Comparison of ENCODE assay signal across 6 cellular contexts in the genomic region with DNA sequence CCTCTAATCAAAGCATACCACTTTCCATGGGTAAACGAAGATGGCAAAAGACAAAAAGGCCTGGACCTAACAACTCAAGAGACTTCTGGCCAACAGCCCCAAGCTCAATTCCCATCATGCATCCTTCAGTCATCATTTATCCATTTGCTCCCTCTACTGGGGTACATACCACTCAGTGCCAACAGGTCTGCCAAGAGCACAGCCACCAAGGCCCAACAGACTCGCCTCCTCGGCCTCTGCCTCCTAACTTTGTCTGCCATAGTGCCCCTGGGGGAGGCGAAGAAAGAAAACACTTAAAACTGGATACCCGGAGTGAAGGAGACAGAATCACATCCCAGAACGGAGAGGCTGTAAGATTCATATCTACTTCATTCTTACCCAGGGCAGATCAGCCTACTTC.
DNase-seq lines count a peak whose midpoint lies in the region; ATAC-seq, FAIRE-seq and TF ChIP-seq lines count a peak whose summit lies in the region.

No MANE protein-coding gene starts in this region.

- H3K36me3 ChIP-seq in muscle layer of colon (ENCODE audit: insufficient read depth, low read length), result peaks cover 42% of the 10 kb centered on the region

- H3K27ac ChIP-seq in angular gyrus (ENCODE audit: low read depth, low read length) (peak overlapping the region; percentile 10), muscle layer of colon (ENCODE audit: low read depth, low read length) (peak overlapping the region; percentile 85)

- no peaks in the 10 kb centered on the region for H3K27me3 ChIP-seq in muscle layer of colon (ENCODE audit: control insufficient read depth in 1 of 2, insufficient read depth in 2 of 2, low read length in 2 of 2)

- POLR2A ChIA-PET in AG04449 (lab: Yijun Ruan, JAX), result interaction anchor here (0.7 to 1.4 kb wide), 2 partner anchors 12 to 351 kb away, joined by 3 to 6 read pairs; partner anchors contain the start of gene VPS11

- TF ChIP-seq CTCF in AG04449 (IDR thresholded peaks at IDR 0.05; ENCODE audit: insufficient read depth, low read length, missing control alignments), result peak; percentile 27

- no peaks in the 10 kb centered on the region for H3K9me3 ChIP-seq in muscle layer of colon (ENCODE audit: low read length)

- DNase-seq in AG04449 (ENCODE audit: low read depth, low spot score) (no peak), HTR-8/SVneo (ENCODE audit: insufficient read length, low spot score) (peak; percentile 44), T1000 (lab: John Stamatoyannopoulos, UW) (no peak)

- H3K4me1 ChIP-seq in muscle layer of colon (ENCODE audit: insufficient read depth, low read length), result peaks cover 14% of the 10 kb centered on the region

- peak overlapping the region; percentile 78 for H3K9ac ChIP-seq in muscle layer of colon (ENCODE audit: low read length)

- ATAC-seq in HG03457 (IDR thresholded peaks at IDR 0.05; ENCODE audit: unreplicated experiment), result no peak

- peak; percentile 4 for FAIRE-seq in HTR-8/SVneo (lab: Jason Lieb, UNC)

- CTCF ChIA-PET in AG04449 (lab: Yijun Ruan, JAX), result interaction anchor here (0.9 to 6.0 kb wide), 12 partner anchors 8 to 366 kb away, joined by 3 to 34 read pairs (median 6); partner anchors contain the start of genes CBL, SLC37A4 and VPS11

- H3K4me3 ChIP-seq in AG04449 (ENCODE audit: low read depth, low read length) (peak overlapping the region; percentile 85), muscle layer of colon (ENCODE audit: low read depth in 1 of 2, low read length in 2 of 2) (peak overlapping the region; percentile 79 to 91)
